ENCODE assay signal across 8 cellular contexts in genomic region chr17:31093866-31094599, GRCh38. TPM values are rescaled to one million over a fixed set of nuclear protein-coding genes. Genes with fewer than 3 reads are reported as not detected.
DNase-seq lines count a peak whose midpoint lies in the region; ATAC-seq, FAIRE-seq and TF ChIP-seq lines count a peak whose summit lies in the region.

No MANE protein-coding gene starts in this region.

- POLR2A ChIA-PET in A673 (lab: Charles Lee; ENCODE audit: low non-redundant PET) = no interaction called here

- ATAC-seq in right lobe of liver = peak in 1 of 4 donors; percentile 1
- no peak for ATAC-seq in upper lobe of left lung (ENCODE audit: low FRiP score in 2 of 2)

- TF ChIP-seq CTCF in A673 (conservative IDR thresholded peaks at IDR 0.05; ENCODE audit: low read depth, low read length) (no peak), right lobe of liver (IDR thresholded peaks at IDR 0.05) (no peak), upper lobe of left lung (IDR thresholded peaks at IDR 0.05) (no peak)

- peak overlapping the region; percentile 36 for H3K4me2 ChIP-seq in GM23248 (ENCODE audit: unreplicated experiment)

- no peaks in the 10 kb centered on the region for H3K27me3 ChIP-seq in A673 (replicated peaks; ENCODE audit: insufficient read depth, low read depth, low read length, poor library complexity)
- no peaks in the 10 kb centered on the region for H3K27me3 ChIP-seq in GM23248 (replicated peaks; ENCODE audit: insufficient read depth)
- no peaks in the 10 kb centered on the region for H3K27me3 ChIP-seq in right lobe of liver
- no peaks in the 10 kb centered on the region for H3K27me3 ChIP-seq in upper lobe of left lung

- H2AFZ ChIP-seq in GM23248 = peak overlapping the region; percentile 89

- TF ChIP-seq EP300 in upper lobe of left lung (IDR thresholded peaks at IDR 0.05) = no peak

- in situ Hi-C loops in GM23248 (cut with MboI) = no loop called here

- no peaks in the 10 kb centered on the region for H3K9me3 ChIP-seq in A673 (ENCODE audit: low read depth, low read length, poor library complexity, severe bottlenecking)
- no peaks in the 10 kb centered on the region for H3K9me3 ChIP-seq in GM23248 (ENCODE audit: low read depth)
- no peaks in the 10 kb centered on the region for H3K9me3 ChIP-seq in right lobe of liver
- no peaks in the 10 kb centered on the region for H3K9me3 ChIP-seq in upper lobe of left lung

- peaks cover 40% of the 10 kb centered on the region for H3K79me2 ChIP-seq in GM23248 (ENCODE audit: insufficient read depth)

- CTCF ChIA-PET in A673 (lab: Charles Lee) = no interaction called here

- H3K9me2 ChIP-seq in GM23248 (ENCODE audit: insufficient read depth) = no peaks in the 10 kb centered on the region

- intact Hi-C loops in A673 (cut with micrococcal nuclease; ENCODE audit: unreplicated experiment) = no loop called here
- intact Hi-C loops in right lobe of liver (cut with DNase I) = no loop called here

- H3K27ac ChIP-seq in A673 (ENCODE audit: low read depth, low read length, poor library complexity, severe bottlenecking) (peak overlapping the region; percentile 76), GM23248 (peak overlapping the region; percentile 83), adipose tissue (ENCODE audit: low read depth, low read length) (peak overlapping the region; percentile 88), right lobe of liver (peak overlapping the region; percentile 68 to 85 (median 83)), upper lobe of left lung (peak overlapping the region; percentile 94 to 99 (median 97))

- H3K36me3 ChIP-seq in A673 (ENCODE audit: insufficient read depth, low read length, poor library complexity, severe bottlenecking) = no peaks in the 10 kb centered on the region
- no peaks in the 10 kb centered on the region for H3K36me3 ChIP-seq in GM23248 (ENCODE audit: low read depth)
- no peaks in the 10 kb centered on the region for H3K36me3 ChIP-seq in right lobe of liver
- no peaks in the 10 kb centered on the region for H3K36me3 ChIP-seq in upper lobe of left lung

- peak overlapping the region; percentile 94 for H3K9ac ChIP-seq in GM23248

- H4K20me1 ChIP-seq in GM23248 (ENCODE audit: insufficient read depth) = no peaks in the 10 kb centered on the region

- FAIRE-seq in urothelium cell line (lab: Jason Lieb, UNC) = no peak

- no peak for DNase-seq in A673 (ENCODE audit: low spot score)
- DNase-seq in GM23248 = no peak
- no peak for DNase-seq in right lobe of liver
- DNase-seq in upper lobe of left lung = no peak
- DNase-seq in OCI-M2 (lab: John Stamatoyannopoulos, UW; ENCODE audit: unreplicated experiment) = no peak
- no peak for DNase-seq in urothelium cell line (ENCODE audit: low spot score)
- no peak for DNase-seq in retina

- H3K4me3 ChIP-seq in A673 (ENCODE audit: low read depth, low read length, poor library complexity, severe bottlenecking) = peak overlapping the region; percentile 90
- peak overlapping the region; percentile 95 for H3K4me3 ChIP-seq in GM23248
- H3K4me3 ChIP-seq in right lobe of liver = peak overlapping the region; percentile 65 to 80 (median 70)
- H3K4me3 ChIP-seq in upper lobe of left lung = peak overlapping the region; percentile 30 to 97 (median 85)

- peaks cover 26% of the 10 kb centered on the region; the same call in 1 of the 2 replicates for H3F3A ChIP-seq in GM23248 (ENCODE audit: insufficient read depth)

- BruUV-seq in A673 (replicated peaks; lab: Mats Ljungman, UMichigan) = TSS peak; percentile 69

- no peaks in the 10 kb centered on the region for H3K4me1 ChIP-seq in A673 (ENCODE audit: insufficient read depth, low read length, poor library complexity, severe bottlenecking)
- H3K4me1 ChIP-seq in GM23248 (ENCODE audit: insufficient read depth) = peaks cover 11% of the 10 kb centered on the region; the same call in 1 of the 2 replicates
- H3K4me1 ChIP-seq in right lobe of liver = peaks cover 0 to 11% (median 0%) of the 10 kb centered on the region in 4 donors
- peaks cover 0 to 13% (median 10%) of the 10 kb centered on the region in 4 donors for H3K4me1 ChIP-seq in upper lobe of left lung

- 30 to 35% methylated on average over 17 of the region's 17 CpGs for WGBS in GM23248 (ENCODE audit: low coverage in 1 of 2, low lambda C conversion rate in 2 of 2, missing lambda C conversion rate in 2 of 2), 2 experiments
- 18 to 38% (median 36%) methylated on average over 17 of the region's 17 CpGs for WGBS in adipose tissue, 3 donors
- 39% methylated on average over 17 of the region's 17 CpGs for WGBS in right lobe of liver (ENCODE audit: insufficient coverage, low coverage, low lambda C conversion rate, missing lambda C conversion rate)
- WGBS in upper lobe of left lung, 2 donors = 40 to 41% methylated on average over 17 of the region's 17 CpGs

- no peak for TF ChIP-seq POLR2A in right lobe of liver (IDR thresholded peaks at IDR 0.05)
- no peak for TF ChIP-seq POLR2A in upper lobe of left lung (IDR thresholded peaks at IDR 0.05)

RNA-seq across cellular contexts. Expression of gene NF1, which starts 0.7 kb away (rescaled TPM):
- total RNA-seq in A673 (2021) = 32.1 and 36.5 TPM in 2 replicates
- 24.4 and 46.0 TPM in 2 replicates for total RNA-seq in GM23248 (2014; rRNA removed; shearing (Covaris generic))
- polyA plus RNA-seq in GM23248 (2016; fragmentation: Nextera tagmentation; extraction: Ambion mirVana) = 4.1 and 6.1 TPM in 2 replicates
- 1 to 10 TPM; 5.6 to 9.1 (median 7.9) TPM for polyA plus RNA-seq in adipose tissue
- total RNA-seq in right lobe of liver = 10 to 100 TPM; 26.6 to 35.3 (median 30.0) TPM
- 10 to 100 TPM; 35.5 to 85.1 (median 47.1) TPM for total RNA-seq in upper lobe of left lung
